Comparison of ENCODE assay signal across 1 cellular context in genomic region chr9:99819123-99819483, GRCh38.
TF ChIP-seq lines count a peak whose summit lies in the region.

No MANE protein-coding gene starts in this region.

TF ChIP-seq in K562, 482 proteins besides CTCF, POLR2A, EP300 and RAD21 (continued from another document and continues in another):
- TF ChIP-seq ZBTB40 (IDR thresholded peaks at IDR 0.05) (no peak), ZBTB40 (CRISPR knock-in tag; IDR thresholded peaks at IDR 0.05) (no peak), SFPQ (IDR thresholded peaks at IDR 0.05; ENCODE audit: low read depth, low read length) (no peak), SOX6 (IDR thresholded peaks at IDR 0.05) (peak; percentile 39; the same call in 1 of the 2 replicates), BDP1 (IDR thresholded peaks at IDR 0.05; ENCODE audit: insufficient read depth, insufficient read length) (no peak), RERE (CRISPR knock-in tag; IDR thresholded peaks at IDR 0.05; ENCODE audit: borderline replicate concordance) (no peak), BMI1 (IDR thresholded peaks at IDR 0.05; ENCODE audit: low read length) (no peak), ATF6 (CRISPR knock-in tag; IDR thresholded peaks at IDR 0.05) (0 out of 2 replicates have a peak, but pooled peaks have one; percentile 23), KDM2B (CRISPR knock-in tag; IDR thresholded peaks at IDR 0.05) (no peak), TGIF2 (CRISPR knock-in tag; IDR thresholded peaks at IDR 0.05) (no peak), CBFA2T3 (IDR thresholded peaks at IDR 0.05) (peak; percentile 11; the same call in 1 of the 2 replicates), CBX8 (IDR thresholded peaks at IDR 0.05; ENCODE audit: borderline replicate concordance, extremely low read depth, low read depth, low read length, poor library complexity, severe bottlenecking) (no peak), NKRF (IDR thresholded peaks at IDR 0.05; ENCODE audit: borderline replicate concordance) (no peak; the same call in 1 of the 2 replicates), SMARCA4 (IDR thresholded peaks at IDR 0.05) (peak; percentile 60; the same call in 1 of the 2 replicates), CEBPG (CRISPR knock-in tag; IDR thresholded peaks at IDR 0.05) (peak; percentile 75), CEBPG (tag; conservative IDR thresholded peaks at IDR 0.05 in 1 of 2, IDR thresholded peaks at IDR 0.05 in 1 of 2) (peak; percentile 69 to 73; a peak in 3 of 4 replicates), MNT (conservative IDR thresholded peaks at IDR 0.05) (0 out of 4 replicates have a peak, but pooled peaks of 1 of the 2 experiments have one; percentile 65), FOXP1 (CRISPR knock-in tag; IDR thresholded peaks at IDR 0.05) (peak; percentile 46; the same call in 1 of the 2 replicates), ZNF121 (CRISPR knock-in tag; conservative IDR thresholded peaks at IDR 0.05) (no peak), THRB (CRISPR knock-in tag; conservative IDR thresholded peaks at IDR 0.05) (no peak), POLR3A (IDR thresholded peaks at IDR 0.05; ENCODE audit: borderline replicate concordance, extremely low read depth, insufficient read depth, insufficient read length) (no peak), ZC3H8 (IDR thresholded peaks at IDR 0.05) (no peak), KLF13 (tag; IDR thresholded peaks at IDR 0.05; ENCODE audit: borderline replicate concordance, low read depth) (no peak), ZNF57 (CRISPR knock-in tag; IDR thresholded peaks at IDR 0.05) (no peak), SMARCC2 (IDR thresholded peaks at IDR 0.05; ENCODE audit: low read depth) (peak; percentile 60; the same call in 1 of the 2 replicates), MTA1 (IDR thresholded peaks at IDR 0.05; ENCODE audit: borderline replicate concordance) (peak; percentile 20; the same call in 1 of the 2 replicates), RBBP5 (IDR thresholded peaks at IDR 0.05; ENCODE audit: borderline replicate concordance, insufficient read depth, low read length, poor library complexity, severe bottlenecking) (no peak), GTF2E2 (tag; IDR thresholded peaks at IDR 0.05) (no peak), DPF2 (IDR thresholded peaks at IDR 0.05) (no peak), HDAC6 (IDR thresholded peaks at IDR 0.05; ENCODE audit: low read depth, low read length) (no peak), YY1 (IDR thresholded peaks at IDR 0.05; ENCODE audit: borderline replicate concordance in 1 of 3, control insufficient read depth in 1 of 3, extremely low read depth in 1 of 3, insufficient read depth in 3 of 3, insufficient read length in 1 of 3, insufficient replicate concordance in 2 of 3, low read depth in 1 of 3, low read length in 2 of 3) (no peak)
